Comparison of ENCODE assay signal across 17 cellular contexts in the genomic region with DNA sequence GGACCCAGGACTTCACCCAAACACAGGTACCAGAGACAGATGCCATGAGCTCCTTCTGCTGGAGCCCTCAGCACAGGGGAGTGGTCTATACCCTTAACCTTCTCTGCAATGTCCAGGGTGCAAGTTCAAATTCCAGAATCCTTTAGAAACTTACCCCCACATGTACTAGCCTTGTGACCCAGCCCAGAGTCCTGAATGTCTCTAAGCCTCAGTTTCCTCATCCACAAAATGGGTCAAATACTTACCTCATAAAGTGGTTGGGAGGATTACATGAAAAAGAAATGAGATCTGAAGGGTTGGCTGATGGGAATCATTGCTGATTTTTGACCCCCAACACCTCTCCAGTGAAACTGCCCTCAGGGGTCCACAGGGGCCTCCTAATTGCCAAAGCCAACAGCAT. TPM values are rescaled to one million over a fixed set of nuclear protein-coding genes. Genes with fewer than 3 reads are reported as not detected.
A peak's percentile ranks its signal among the peaks of the same experiment; 100 is the strongest.
DNase-seq lines count a peak whose midpoint lies in the region; ATAC-seq and TF ChIP-seq lines count a peak whose summit lies in the region.
"Had no signal": no experiment of that assay in that cellular context is flagged by ENCODE, and none has a peak within 500 bp of the region (broad histone marks: within the 10 kb centered on the region; RNA-seq: fewer than 3 reads in every experiment).

No MANE protein-coding gene starts in this region.

- no peaks in the 10 kb centered on the region for H3K27me3 Mint-ChIP-seq in activated naive CD4-positive, alpha-beta T cell treated with anti-CD3 and anti-CD28 coated beads, Interleukin-2, amount 10 ng/mL, durations not matched to agents 7 days and 5 days
- H3K27me3 Mint-ChIP-seq in activated naive CD8-positive, alpha-beta T cell treated with anti-CD3 and anti-CD28 coated beads, Interleukin-2, amount 10 ng/mL, durations not matched to agents 7 days and 5 days, result no peaks in the 10 kb centered on the region
- no peaks in the 10 kb centered on the region for H3K27me3 Mint-ChIP-seq in stimulated activated naive B cell treated with anti-CD40 and anti-IgM and Interleukin-4, amounts not matched to agents 10 μg/mL and 1 μg/mL and 100 μg/mL, for 72 hours

- no peak for ATAC-seq in activated naive CD8-positive, alpha-beta T cell treated with anti-CD3 and anti-CD28 coated beads, Interleukin-2, amount 10 ng/mL, durations not matched to agents 7 days and 5 days (ENCODE audit: low read depth)
- ATAC-seq in stimulated activated naive B cell treated with anti-CD40 and anti-IgM and Interleukin-4, amounts not matched to agents 10 μg/mL and 1 μg/mL and 100 μg/mL, for 72 hours (replicated peaks), result no peak
- ATAC-seq in HG02970 (IDR thresholded peaks at IDR 0.05; ENCODE audit: low FRiP score, unreplicated experiment) (no peak), HG03521 (IDR thresholded peaks at IDR 0.05; ENCODE audit: unreplicated experiment) (no peak)
- ATAC-seq: body of pancreas had no signal

- H4K20me1 ChIP-seq in OCI-LY1 (ENCODE audit: insufficient read depth, low read length), result no peaks in the 10 kb centered on the region

- H3K79me2 ChIP-seq in OCI-LY1 (ENCODE audit: insufficient read depth, low read length), result peaks cover 34% of the 10 kb centered on the region

- H3K9me3 ChIP-seq in OCI-LY1 (ENCODE audit: low read length), result no peaks in the 10 kb centered on the region
- H3K9me3 ChIP-seq: body of pancreas, prostate gland had no signal

- TF ChIP-seq CTCF in OCI-LY1 (IDR thresholded peaks at IDR 0.05; ENCODE audit: low read length), result no peak

- DNase-seq in activated naive CD4-positive, alpha-beta T cell treated with anti-CD3 and anti-CD28 coated beads, Interleukin-2, amount 10 ng/mL, durations not matched to agents 7 days and 5 days, result no peak
- no peak for DNase-seq in activated naive CD4-positive, alpha-beta T cell treated with Interleukin-2 at 50 U/mL for 16 hours
- no peak for DNase-seq in activated naive CD8-positive, alpha-beta T cell treated with anti-CD3 and anti-CD28 coated beads, Interleukin-2, amount 10 ng/mL, durations not matched to agents 7 days and 5 days
- DNase-seq in stimulated activated naive B cell treated with anti-CD40 and anti-IgM and Interleukin-4, amounts not matched to agents 10 μg/mL and 1 μg/mL and 100 μg/mL, for 72 hours, result no peak
- DNase-seq in NCI-H2196 treated with DMSO at 0.1 percent for 48 hours (lab: John Stamatoyannopoulos, UW; ENCODE audit: unreplicated experiment), result no peak
- DNase-seq: activated gamma-delta T cell; body of pancreas; Calu3; cortex of kidney; GOT3; NCI-H226; NK-92 treated with Interleukin-12 subunit alpha and Interleukin-12 subunit beta, amount 100 ng/mL, for 24 hours; SHP77 treated with DMSO at 0.1 percent for 48 hours had no signal

- H3K4me3 Mint-ChIP-seq in activated naive CD4-positive, alpha-beta T cell treated with anti-CD3 and anti-CD28 coated beads, Interleukin-2, amount 10 ng/mL, durations not matched to agents 7 days and 5 days, result no peak overlapping the region
- peak overlapping the region; percentile 78 for H3K4me3 Mint-ChIP-seq in activated naive CD8-positive, alpha-beta T cell treated with anti-CD3 and anti-CD28 coated beads, Interleukin-2, amount 10 ng/mL, durations not matched to agents 7 days and 5 days
- peak overlapping the region in 1 of 2 donors; percentile 30 for H3K4me3 Mint-ChIP-seq in stimulated activated naive B cell treated with anti-CD40 and anti-IgM and Interleukin-4, amounts not matched to agents 10 μg/mL and 1 μg/mL and 100 μg/mL, for 72 hours

- no peaks in the 10 kb centered on the region for H3K9me2 ChIP-seq in OCI-LY1 (ENCODE audit: low read depth, low read length)

- H3K4me3 ChIP-seq in OCI-LY1 (ENCODE audit: low read depth, low read length, poor library complexity, severe bottlenecking), result peak overlapping the region; percentile 60
- H3K4me3 ChIP-seq: body of pancreas, prostate gland had no signal

- peak overlapping the region; percentile 98 for H3K27ac ChIP-seq in OCI-LY1 (ENCODE audit: low read depth, low read length, poor library complexity, severe bottlenecking)

- H2AFZ ChIP-seq in OCI-LY1 (ENCODE audit: low read length), result no peak overlapping the region

- no peak overlapping the region; the same call in 1 of the 2 replicates for H3K9ac ChIP-seq in OCI-LY1 (ENCODE audit: low read length)

- peaks cover 91% of the 10 kb centered on the region for H3K4me1 Mint-ChIP-seq in activated naive CD4-positive, alpha-beta T cell treated with anti-CD3 and anti-CD28 coated beads, Interleukin-2, amount 10 ng/mL, durations not matched to agents 7 days and 5 days
- H3K4me1 Mint-ChIP-seq in activated naive CD8-positive, alpha-beta T cell treated with anti-CD3 and anti-CD28 coated beads, Interleukin-2, amount 10 ng/mL, durations not matched to agents 7 days and 5 days, result peaks cover 81% of the 10 kb centered on the region
- peaks cover 64 to 88% of the 10 kb centered on the region in 2 donors for H3K4me1 Mint-ChIP-seq in stimulated activated naive B cell treated with anti-CD40 and anti-IgM and Interleukin-4, amounts not matched to agents 10 μg/mL and 1 μg/mL and 100 μg/mL, for 72 hours

- H3K9me3 Mint-ChIP-seq in activated naive CD4-positive, alpha-beta T cell treated with anti-CD3 and anti-CD28 coated beads, Interleukin-2, amount 10 ng/mL, durations not matched to agents 7 days and 5 days, result no peaks in the 10 kb centered on the region
- no peaks in the 10 kb centered on the region for H3K9me3 Mint-ChIP-seq in activated naive CD8-positive, alpha-beta T cell treated with anti-CD3 and anti-CD28 coated beads, Interleukin-2, amount 10 ng/mL, durations not matched to agents 7 days and 5 days
- H3K9me3 Mint-ChIP-seq in stimulated activated naive B cell treated with anti-CD40 and anti-IgM and Interleukin-4, amounts not matched to agents 10 μg/mL and 1 μg/mL and 100 μg/mL, for 72 hours, result peaks cover 3 to 8% of the 10 kb centered on the region in 2 donors

- peaks cover 81% of the 10 kb centered on the region for H3K4me1 ChIP-seq in OCI-LY1 (ENCODE audit: insufficient read depth, low read length, severe bottlenecking)
- H3K4me1 ChIP-seq: prostate gland had no signal

- H3F3A ChIP-seq in OCI-LY1 (ENCODE audit: insufficient read depth, low read length), result 0 out of 2 replicates have a peak, but pooled peaks cover 2% of the 10 kb centered on the region

- H3K36me3 ChIP-seq in OCI-LY1 (ENCODE audit: insufficient read depth, low read length), result peaks cover 41% of the 10 kb centered on the region
- H3K36me3 ChIP-seq: prostate gland had no signal

- no peaks in the 10 kb centered on the region for H3K27me3 ChIP-seq in OCI-LY1 (ENCODE audit: insufficient read depth, low read length)
- H3K27me3 ChIP-seq: body of pancreas had no signal

- H3K27ac Mint-ChIP-seq in activated naive CD4-positive, alpha-beta T cell treated with anti-CD3 and anti-CD28 coated beads, Interleukin-2, amount 10 ng/mL, durations not matched to agents 7 days and 5 days, result peak overlapping the region; percentile 89
- H3K27ac Mint-ChIP-seq in activated naive CD8-positive, alpha-beta T cell treated with anti-CD3 and anti-CD28 coated beads, Interleukin-2, amount 10 ng/mL, durations not matched to agents 7 days and 5 days, result peak overlapping the region; percentile 93
- H3K27ac Mint-ChIP-seq in stimulated activated naive B cell treated with anti-CD40 and anti-IgM and Interleukin-4, amounts not matched to agents 10 μg/mL and 1 μg/mL and 100 μg/mL, for 72 hours, result peak overlapping the region; percentile 98

- peak overlapping the region; percentile 82; the same call in 1 of the 2 replicates for H3K4me2 ChIP-seq in OCI-LY1 (ENCODE audit: low read length)

- CTCF ChIA-PET in activated naive CD4-positive, alpha-beta T cell treated with anti-CD3 and anti-CD28 coated beads, Interleukin-2, amount 10 ng/mL, durations not matched to agents 7 days and 5 days (lab: Charles Lee), result no interaction called here

- peaks cover 72% of the 10 kb centered on the region for H3K36me3 Mint-ChIP-seq in activated naive CD4-positive, alpha-beta T cell treated with anti-CD3 and anti-CD28 coated beads, Interleukin-2, amount 10 ng/mL, durations not matched to agents 7 days and 5 days
- H3K36me3 Mint-ChIP-seq in activated naive CD8-positive, alpha-beta T cell treated with anti-CD3 and anti-CD28 coated beads, Interleukin-2, amount 10 ng/mL, durations not matched to agents 7 days and 5 days, result peaks cover 46% of the 10 kb centered on the region
- peaks cover 50 to 56% of the 10 kb centered on the region in 2 donors for H3K36me3 Mint-ChIP-seq in stimulated activated naive B cell treated with anti-CD40 and anti-IgM and Interleukin-4, amounts not matched to agents 10 μg/mL and 1 μg/mL and 100 μg/mL, for 72 hours

- POLR2A ChIA-PET in activated naive CD8-positive, alpha-beta T cell treated with anti-CD3 and anti-CD28 coated beads, Interleukin-2, amount 10 ng/mL, durations not matched to agents 7 days and 5 days (lab: Charles Lee), result interaction anchor here (0.6 to 7.1 kb wide), 6 partner anchors 11 to 82 kb away, joined by 3 to 105 read pairs (median 19); a partner anchor contains a TSS

RNA-seq across cellular contexts. Expression of a gene that starts 21.7 kb away (rescaled TPM):
- total RNA-seq in activated naive CD8-positive, alpha-beta T cell treated with anti-CD3 and anti-CD28 coated beads, Interleukin-2, amount 10 ng/mL, durations not matched to agents 7 days and 5 days, result 100 to 1,000 TPM; 657 to 664 TPM

RNA-seq across cellular contexts. Expression of a gene that starts 52.1 kb away (rescaled TPM):
- 10 to 100 TPM; 66.8 to 72.6 TPM for total RNA-seq in activated naive CD8-positive, alpha-beta T cell treated with anti-CD3 and anti-CD28 coated beads, Interleukin-2, amount 10 ng/mL, durations not matched to agents 7 days and 5 days
